In genomic region chr10:31121074-31121685, GRCh38 we compare ENCODE assay signal across 21 cellular contexts.
DNase-seq lines count a peak whose midpoint lies in the region; ATAC-seq and TF ChIP-seq lines count a peak whose summit lies in the region.
"Had no signal": no experiment of that assay in that cellular context is flagged by ENCODE, and none has a peak within 500 bp of the region (broad histone marks: within the 10 kb centered on the region; RNA-seq: fewer than 3 reads in every experiment).

No MANE protein-coding gene starts in this region.

- H3K9me3 Mint-ChIP-seq in CD4-positive, alpha-beta memory T cell, result no peaks in the 10 kb centered on the region
- H3K9me3 Mint-ChIP-seq: central memory CD8-positive, alpha-beta T cell; effector memory CD8-positive, alpha-beta T cell; memory B cell; naive thymus-derived CD8-positive, alpha-beta T cell had no signal

- no peaks in the 10 kb centered on the region for H3K9me3 ChIP-seq in body of pancreas
- H3K9me3 ChIP-seq in thymus (ENCODE audit: control insufficient read depth), result no peaks in the 10 kb centered on the region
- no peaks in the 10 kb centered on the region for H3K9me3 ChIP-seq in CD4-positive, alpha-beta memory T cell (ENCODE audit: control insufficient read depth in 1 of 2, low read length in 2 of 2)

- no peaks in the 10 kb centered on the region for H3K36me3 ChIP-seq in body of pancreas (replicated peaks in 1 of 2; ENCODE audit: insufficient read depth in 1 of 2, low read depth in 2 of 2)
- H3K36me3 ChIP-seq in thymus (ENCODE audit: control insufficient read depth, insufficient read depth), result no peaks in the 10 kb centered on the region
- no peaks in the 10 kb centered on the region for H3K36me3 ChIP-seq in CD4-positive, alpha-beta memory T cell (ENCODE audit: insufficient read depth, low read length)

- DNase-seq in EH (ENCODE audit: low read depth) (peak; percentile 54), body of pancreas (peak in 1 of 4 donors; percentile 27), foreskin fibroblast (peak; percentile 54 to 62), SHP77 (lab: John Stamatoyannopoulos, UW) (no peak)
- no peak for DNase-seq in CD4-positive, alpha-beta memory T cell
- DNase-seq: activated CD4-positive, alpha-beta T cell treated with anti-CD3 and anti-CD28 coated beads for 48 hours; effector memory CD8-positive, alpha-beta T cell; hippocampal formation; kidney; naive thymus-derived CD8-positive, alpha-beta T cell; NCI-H187 treated with DMSO at 0.1 percent for 48 hours; NCI-H226; RPMI8226; stimulated activated CD4-positive, alpha-beta T cell treated with anti-CD3 and anti-CD28 coated beads, Interleukin-2, amount 100 ng/mL, for 48 hours had no signal

- no peak for TF ChIP-seq POLR2A in body of pancreas (IDR thresholded peaks at IDR 0.05)

- POLR2A ChIA-PET in CD4-positive, alpha-beta memory T cell (lab: Charles Lee; ENCODE audit: partially characterized antibody), result no interaction called here

- CTCF ChIA-PET in CD4-positive, alpha-beta memory T cell (lab: Charles Lee; ENCODE audit: partially characterized antibody), result interaction anchor here (0.6 to 1.0 kb wide), 2 partner anchors 10 to 262 kb away, joined by 3 to 4 read pairs; no protein-coding TSS in a partner anchor

- H3K27ac ChIP-seq in body of pancreas (peak overlapping the region in 2 of 4 donors; percentile 16 to 29), thymus (ENCODE audit: low read depth) (peak overlapping the region; percentile 4)
- no peak overlapping the region for H3K27ac ChIP-seq in CD4-positive, alpha-beta memory T cell (ENCODE audit: low read depth, low read length)
- H3K27ac ChIP-seq: KMS-11 had no signal

- H3K27ac Mint-ChIP-seq in CD4-positive, alpha-beta memory T cell, result no peak overlapping the region
- H3K27ac Mint-ChIP-seq: activated T-helper 2 cell treated with anti-CD3 and anti-CD28 coated beads, Interferon-gamma antibody, Interleukin-2, Interleukin-4, amounts not matched to agents 10 μg/mL and 5 μg/mL and 100 μg/mL, durations not matched to agents 14 hours and 24 hours and 36 hours; effector memory CD8-positive, alpha-beta T cell; memory B cell; naive thymus-derived CD8-positive, alpha-beta T cell had no signal

- intact Hi-C loops in body of pancreas (cut with DNase I), result no loop called here
- intact Hi-C loops in CD4-positive, alpha-beta memory T cell (cut with micrococcal nuclease), result no loop called here

- ATAC-seq in body of pancreas (peak; percentile 48), GM21390 (IDR thresholded peaks at IDR 0.05; ENCODE audit: unreplicated experiment) (no peak), HG03354 (IDR thresholded peaks at IDR 0.05; ENCODE audit: poor library complexity, severe bottlenecking, unreplicated experiment) (no peak)
- ATAC-seq: effector memory CD8-positive, alpha-beta T cell; naive thymus-derived CD8-positive, alpha-beta T cell had no signal

- no peak overlapping the region for H3K4me3 Mint-ChIP-seq in CD4-positive, alpha-beta memory T cell
- H3K4me3 Mint-ChIP-seq: central memory CD8-positive, alpha-beta T cell; effector memory CD8-positive, alpha-beta T cell; memory B cell; naive thymus-derived CD8-positive, alpha-beta T cell had no signal

- peaks cover 0 to 1% (median 0%) of the 10 kb centered on the region in 4 donors for H3K4me1 Mint-ChIP-seq in CD4-positive, alpha-beta memory T cell
- H3K4me1 Mint-ChIP-seq: central memory CD8-positive, alpha-beta T cell; memory B cell; naive thymus-derived CD8-positive, alpha-beta T cell had no signal

- H3K4me1 ChIP-seq in body of pancreas, result peaks cover 15% of the 10 kb centered on the region
- peaks cover 9% of the 10 kb centered on the region for H3K4me1 ChIP-seq in thymus (ENCODE audit: control insufficient read depth, insufficient read depth, low read length)
- no peaks in the 10 kb centered on the region for H3K4me1 ChIP-seq in CD4-positive, alpha-beta memory T cell (ENCODE audit: insufficient read depth, low read length)

- TF ChIP-seq CTCF in body of pancreas (IDR thresholded peaks at IDR 0.05) (no peak), foreskin fibroblast (IDR thresholded peaks at IDR 0.05; ENCODE audit: low read depth, low read length) (no peak)

- H3K27me3 ChIP-seq in body of pancreas (no peaks in the 10 kb centered on the region), thymus (ENCODE audit: control insufficient read depth, insufficient read depth) (no peaks in the 10 kb centered on the region)
- H3K27me3 ChIP-seq in CD4-positive, alpha-beta memory T cell (ENCODE audit: insufficient read depth, low read length), result no peaks in the 10 kb centered on the region

- H3K27me3 Mint-ChIP-seq in CD4-positive, alpha-beta memory T cell, result peaks cover 0 to 3% of the 10 kb centered on the region in 2 donors
- H3K27me3 Mint-ChIP-seq: naive thymus-derived CD8-positive, alpha-beta T cell had no signal

- 26 to 35% methylated on average over 7 of the region's 7 CpGs for WGBS in body of pancreas, 2 donors
- WGBS in thymus, result 92% methylated on average over 7 of the region's 7 CpGs

- H3K36me3 Mint-ChIP-seq in CD4-positive, alpha-beta memory T cell, result no peaks in the 10 kb centered on the region
- H3K36me3 Mint-ChIP-seq: memory B cell; naive thymus-derived CD8-positive, alpha-beta T cell had no signal

- H3K4me3 ChIP-seq in body of pancreas, result no peak overlapping the region
- no peak overlapping the region for H3K4me3 ChIP-seq in foreskin fibroblast (ENCODE audit: low read depth in 1 of 2, low read length in 2 of 2)
- no peak overlapping the region for H3K4me3 ChIP-seq in thymus (ENCODE audit: low read length)
- no peak overlapping the region for H3K4me3 ChIP-seq in CD4-positive, alpha-beta memory T cell (ENCODE audit: low read length in 2 of 2)

Comparison
In these comparisons a context has a peak if more than half of its experiments do, and no peak if none do; other contexts are left out.
1. DNase-seq: peak in EH (single experiment) and foreskin fibroblast (2 of 2); none in SHP77 (0 of 2) and CD4-positive, alpha-beta memory T cell (0 of 5).